In the genomic region with DNA sequence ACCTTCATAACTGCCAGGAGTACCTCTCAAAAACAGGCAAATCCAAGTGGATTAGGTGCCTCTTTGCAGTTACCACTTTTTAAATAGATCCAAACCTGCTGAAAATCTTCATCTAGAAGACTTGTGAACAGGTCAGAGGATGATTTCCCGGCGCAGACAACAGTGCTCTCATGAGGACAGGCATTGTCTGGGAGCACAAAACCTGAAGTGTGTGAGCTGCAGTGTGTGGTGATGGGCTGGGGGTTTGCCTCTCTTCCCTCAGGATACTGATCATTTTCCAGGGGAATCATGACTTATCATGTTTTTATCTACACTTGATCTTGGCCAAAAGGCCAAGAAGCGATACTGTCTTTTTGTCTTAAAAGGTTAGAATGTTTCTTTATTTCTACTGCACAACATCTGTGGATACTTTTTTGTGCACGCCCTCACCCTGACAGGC, we compare ENCODE assay signal across 10 cellular contexts. TPM values are rescaled to one million over a fixed set of nuclear protein-coding genes. Genes with fewer than 3 reads are reported as not detected.
DNase-seq lines count a peak whose midpoint lies in the region; ATAC-seq and TF ChIP-seq lines count a peak whose summit lies in the region.
"Not testable (repeated sequence)": the region's sequence is repeated elsewhere in the genome, so short reads cannot be mapped to it uniquely, and the experiment has no call there.
"Had no signal": no experiment of that assay in that cellular context is flagged by ENCODE, and none has a peak within 500 bp of the region (broad histone marks: within the 10 kb centered on the region; RNA-seq: fewer than 3 reads in every experiment).

No MANE protein-coding gene starts in this region.

- not testable (repeated sequence) for DNase-seq in CD8-positive, alpha-beta T cell; activated T-cell treated with anti-CD3 and anti-CD28 coated beads, Interleukin-2, amount 50 U/mL, for 72 hours; MCF 10A (ENCODE audit: unreplicated experiment); naive B cell; stimulated activated naive B cell treated with anti-CD40 and anti-IgM and Interleukin-4, amounts not matched to agents 10 μg/mL and 1 μg/mL and 100 μg/mL, for 72 hours
- peak; percentile 0 for DNase-seq in SK-N-DZ (ENCODE audit: low spot score)

- not testable (repeated sequence) for H3K27me3 ChIP-seq in CD8-positive, alpha-beta T cell (ENCODE audit: insufficient read depth, low read length)

- BruUV-seq in MCF 10A (replicated peaks; lab: Mats Ljungman, UMichigan), result not testable (repeated sequence)

- peaks cover 20% of the 10 kb centered on the region for H3K4me1 Mint-ChIP-seq in CD8-positive, alpha-beta T cell (ENCODE audit: low read depth)
- peaks cover 55% of the 10 kb centered on the region for H3K4me1 Mint-ChIP-seq in activated T-cell treated with anti-CD3 and anti-CD28 coated beads, Interleukin-2, amount 50 U/mL, for 72 hours (ENCODE audit: low read depth)
- H3K4me1 Mint-ChIP-seq in MCF 10A (ENCODE audit: insufficient read depth, unreplicated experiment) (peaks cover 21% of the 10 kb centered on the region), naive B cell (peaks cover 21 to 41% (median 23%) of the 10 kb centered on the region in 3 donors)
- peaks cover 22 to 47% of the 10 kb centered on the region in 2 donors for H3K4me1 Mint-ChIP-seq in stimulated activated naive B cell treated with anti-CD40 and anti-IgM and Interleukin-4, amounts not matched to agents 10 μg/mL and 1 μg/mL and 100 μg/mL, for 72 hours

- H3K36me3 ChIP-seq in CD8-positive, alpha-beta T cell (ENCODE audit: insufficient read depth, low read length), result peaks cover 18% of the 10 kb centered on the region

- not testable (repeated sequence) for H3K27me3 Mint-ChIP-seq in CD8-positive, alpha-beta T cell (ENCODE audit: low read depth); activated T-cell treated with anti-CD3 and anti-CD28 coated beads, Interleukin-2, amount 50 U/mL, for 72 hours (ENCODE audit: low read depth); MCF 10A (ENCODE audit: insufficient read depth, unreplicated experiment); naive B cell; stimulated activated naive B cell treated with anti-CD40 and anti-IgM and Interleukin-4, amounts not matched to agents 10 μg/mL and 1 μg/mL and 100 μg/mL, for 72 hours

- peak overlapping the region; percentile 74 for H3K27ac ChIP-seq in CD8-positive, alpha-beta T cell (ENCODE audit: low read depth, low read length)

- not testable (repeated sequence) for H3K9me3 Mint-ChIP-seq in CD8-positive, alpha-beta T cell; activated T-cell treated with anti-CD3 and anti-CD28 coated beads, Interleukin-2, amount 50 U/mL, for 72 hours; MCF 10A (ENCODE audit: unreplicated experiment); naive B cell; stimulated activated naive B cell treated with anti-CD40 and anti-IgM and Interleukin-4, amounts not matched to agents 10 μg/mL and 1 μg/mL and 100 μg/mL, for 72 hours

- not testable (repeated sequence) for H3K4me3 ChIP-seq in CD8-positive, alpha-beta T cell (ENCODE audit: low read depth, low read length)

- H3K27ac Mint-ChIP-seq in CD8-positive, alpha-beta T cell, result peak overlapping the region; percentile 99
- H3K27ac Mint-ChIP-seq in activated T-cell treated with anti-CD3 and anti-CD28 coated beads, Interleukin-2, amount 50 U/mL, for 72 hours; MCF 10A (ENCODE audit: low read depth, unreplicated experiment): not testable (repeated sequence)
- H3K27ac Mint-ChIP-seq in naive B cell, result peak overlapping the region; percentile 99 to 100 (median 99)
- peak overlapping the region; percentile 97 for H3K27ac Mint-ChIP-seq in stimulated activated naive B cell treated with anti-CD40 and anti-IgM and Interleukin-4, amounts not matched to agents 10 μg/mL and 1 μg/mL and 100 μg/mL, for 72 hours

- H3K4me3 Mint-ChIP-seq in CD8-positive, alpha-beta T cell, result peak overlapping the region; percentile 76
- H3K4me3 Mint-ChIP-seq in activated T-cell treated with anti-CD3 and anti-CD28 coated beads, Interleukin-2, amount 50 U/mL, for 72 hours, result peak overlapping the region; percentile 71 to 86
- H3K4me3 Mint-ChIP-seq in MCF 10A (ENCODE audit: unreplicated experiment), result not testable (repeated sequence)
- peak overlapping the region; percentile 22 to 85 (median 76) for H3K4me3 Mint-ChIP-seq in naive B cell
- peak overlapping the region; percentile 16 to 76 for H3K4me3 Mint-ChIP-seq in stimulated activated naive B cell treated with anti-CD40 and anti-IgM and Interleukin-4, amounts not matched to agents 10 μg/mL and 1 μg/mL and 100 μg/mL, for 72 hours

- H3K4me1 ChIP-seq in CD8-positive, alpha-beta T cell (ENCODE audit: insufficient read depth, low read length), result not testable (repeated sequence)

- CTCF ChIA-PET in CD8-positive, alpha-beta T cell (lab: Charles Lee), result interaction anchor here (0.8 to 1.5 kb wide), 2 partner anchors 64 to 213 kb away, joined by 3 read pairs; no protein-coding TSS in a partner anchor
- CTCF ChIA-PET in MCF 10A (lab: Yijun Ruan, JAX), result interaction anchor here (0.6 to 1.2 kb wide), 3 partner anchors 10 to 194 kb away, joined by 4 to 6 read pairs (median 4); no protein-coding TSS in a partner anchor

- not testable (repeated sequence) for ATAC-seq in CD8-positive, alpha-beta T cell; naive B cell (ENCODE audit: low read depth in 2 of 2); stimulated activated naive B cell treated with anti-CD40 and anti-IgM and Interleukin-4, amounts not matched to agents 10 μg/mL and 1 μg/mL and 100 μg/mL, for 72 hours (replicated peaks)
- ATAC-seq in GM21528 (IDR thresholded peaks at IDR 0.05; ENCODE audit: low FRiP score, unreplicated experiment) (peak; percentile 19), HG03354 (IDR thresholded peaks at IDR 0.05; ENCODE audit: poor library complexity, severe bottlenecking, unreplicated experiment) (peak; percentile 2)
- ATAC-seq in activated T-cell treated with anti-CD3 and anti-CD28 coated beads, Interleukin-2, amount 50 U/mL, for 72 hours (replicated peaks in 1 of 2), result peak; percentile 2 to 6

- POLR2A ChIA-PET in CD8-positive, alpha-beta T cell (lab: Charles Lee), result interaction anchor here (0.5 to 1.6 kb wide), 2 partner anchors 72 to 261 kb away, joined by 4 read pairs; no protein-coding TSS in a partner anchor
- POLR2A ChIA-PET in MCF 10A (lab: Yijun Ruan, JAX), result interaction anchor here (0.7 kb wide), 1 partner anchor 10 kb away, joined by 3 read pairs; no protein-coding TSS in a partner anchor

- intact Hi-C loops in CD8-positive, alpha-beta T cell (cut with DNase I, micrococcal nuclease), result loop anchor here (2.0 to 10.0 kb wide), 5 partner anchors 85 to 361 kb away; partner anchors contain the start of genes LAMTOR4 (in 1 of the 2), MEPCE (in 1 of the 2), POP7 (in 1 of the 2) and PVRIG (in 1 of the 2)
- intact Hi-C loops in MCF 10A (cut with micrococcal nuclease), result loop anchor here (10.0 kb wide), 1 partner anchor 209 kb away; no protein-coding TSS in a partner anchor

- peaks cover 62% of the 10 kb centered on the region for H3K36me3 Mint-ChIP-seq in CD8-positive, alpha-beta T cell
- peaks cover 13 to 33% of the 10 kb centered on the region in 2 donors for H3K36me3 Mint-ChIP-seq in activated T-cell treated with anti-CD3 and anti-CD28 coated beads, Interleukin-2, amount 50 U/mL, for 72 hours (ENCODE audit: insufficient read depth in 2 of 2)
- H3K36me3 Mint-ChIP-seq in MCF 10A (ENCODE audit: insufficient read depth, unreplicated experiment), result peaks cover 96% of the 10 kb centered on the region
- not testable (repeated sequence) for H3K36me3 Mint-ChIP-seq in naive B cell
- peaks cover 33 to 43% of the 10 kb centered on the region in 2 donors for H3K36me3 Mint-ChIP-seq in stimulated activated naive B cell treated with anti-CD40 and anti-IgM and Interleukin-4, amounts not matched to agents 10 μg/mL and 1 μg/mL and 100 μg/mL, for 72 hours

- peak; percentile 14 for TF ChIP-seq CTCF in CD8-positive, alpha-beta T cell (IDR thresholded peaks at IDR 0.05)
- peak; percentile 19 for TF ChIP-seq CTCF in MCF 10A (IDR thresholded peaks at IDR 0.05; ENCODE audit: unreplicated experiment)

- H3K9me3 ChIP-seq in CD8-positive, alpha-beta T cell (ENCODE audit: low read length), result not testable (repeated sequence)

RNA-seq across cellular contexts. Expression of gene PILRB, which starts 13.8 kb away (rescaled TPM):
- total RNA-seq in CD8-positive, alpha-beta T cell, result 10 to 100 TPM; 73.6 to 84.3 TPM
- 18.8 and 26.7 TPM in 2 replicates for polyA plus RNA-seq in SK-N-DZ (2014; cell fraction: cytosol; rRNA removed)
- polyA plus RNA-seq in SK-N-DZ (2014; cell fraction: nucleus; rRNA removed), result 206 and 266 TPM in 2 replicates
- total RNA-seq in activated T-cell treated with anti-CD3 and anti-CD28 coated beads, Interleukin-2, amount 50 U/mL, for 72 hours, result 10 to 100 TPM; 43.6 to 78.3 TPM
- total RNA-seq in MCF 10A (2022), result 39.8 and 56.2 TPM in 2 replicates
- 10 to 100 TPM in 2 of 6 donors, 1 to 10 TPM in 4; 3.5 to 28.7 (median 7.0) TPM for polyA plus RNA-seq in naive B cell (ENCODE audit: low read depth in 6 of 6)

RNA-seq across cellular contexts. Expression of gene PILRA, which starts 29.1 kb away (rescaled TPM):
- total RNA-seq in CD8-positive, alpha-beta T cell, result 10 to 100 TPM in 1 of 2 experiments, 1 to 10 TPM in 1; 8.9 to 10.2 TPM
- 0.32 and 2.1 TPM in 2 replicates for polyA plus RNA-seq in SK-N-DZ (2014; cell fraction: cytosol; rRNA removed)
- polyA plus RNA-seq in SK-N-DZ (2014; cell fraction: nucleus; rRNA removed), result 2.4 and 3.6 TPM in 2 replicates
- 10 to 100 TPM in 1 of 2 donors, 1 to 10 TPM in 1; 3.4 to 14.1 TPM for total RNA-seq in activated T-cell treated with anti-CD3 and anti-CD28 coated beads, Interleukin-2, amount 50 U/mL, for 72 hours
- total RNA-seq in MCF 10A (2022), result 0.65 and 1.6 TPM in 2 replicates
- 1 to 10 TPM in 1 of 6 donors, under 1 TPM in 4, not detected in 1; 0.53 to 1.8 (median 0.53) TPM for polyA plus RNA-seq in naive B cell (ENCODE audit: low read depth in 6 of 6)

RNA-seq across cellular contexts. Expression of gene SPDYE3, which starts 36.6 kb away (rescaled TPM):
- total RNA-seq in CD8-positive, alpha-beta T cell, result not detected
- polyA plus RNA-seq in SK-N-DZ (2014; cell fraction: cytosol; rRNA removed), result not detected in 2 replicates
- not detected in 2 replicates for polyA plus RNA-seq in SK-N-DZ (2014; cell fraction: nucleus; rRNA removed)
- not detected for total RNA-seq in activated T-cell treated with anti-CD3 and anti-CD28 coated beads, Interleukin-2, amount 50 U/mL, for 72 hours
- total RNA-seq in MCF 10A (2022), result not detected in 2 replicates
- 10 to 100 TPM in 1 of 6 donors, 1 to 10 TPM in 5; 5.0 to 10.3 (median 8.5) TPM for polyA plus RNA-seq in naive B cell (ENCODE audit: low read depth in 6 of 6)
- total RNA-seq: mucosa of descending colon, posterior vena cava had no signal
